In genomic region chr14:39366460-39367386, GRCh38 we compare ENCODE assay signal across 23 cellular contexts.
DNase-seq lines count a peak whose midpoint lies in the region; ATAC-seq and TF ChIP-seq lines count a peak whose summit lies in the region.
"Had no signal": no experiment of that assay in that cellular context is flagged by ENCODE, and none has a peak within 500 bp of the region (broad histone marks: within the 10 kb centered on the region; RNA-seq: fewer than 3 reads in every experiment).

No MANE protein-coding gene starts in this region.

- ATAC-seq in esophagus mucosa = peak; percentile 42
- ATAC-seq: activated CD8-positive, alpha-beta T cell treated with anti-CD3 and anti-CD28 coated beads, Interleukin-2, amount 10 ng/mL, durations not matched to agents 7 days and 5 days; T-cell had no signal

- peak overlapping the region; percentile 41 for H3K27ac ChIP-seq in cardiac muscle cell
- H3K27ac ChIP-seq in colonic mucosa = no peak overlapping the region
- H3K27ac ChIP-seq: sigmoid colon, SJCRH30 had no signal

- DNase-seq in cardiac muscle cell (ENCODE audit: low read depth in 1 of 2, low spot score in 1 of 2) (no peak), cardiac septum (ENCODE audit: low spot score) (no peak), myocyte (ENCODE audit: low read depth) (peak; percentile 91), colonic mucosa (no peak)
- no peak for DNase-seq in activated CD4-positive, alpha-beta T cell treated with anti-CD3 and anti-CD28 coated beads for 48 hours
- no peak for DNase-seq in activated CD8-positive, alpha-beta memory T cell treated with anti-CD3 and anti-CD28 coated beads for 24 hours
- DNase-seq in activated effector memory CD4-positive, alpha-beta T cell treated with anti-CD3 and anti-CD28 coated beads, Interleukin-2, amount 50 U/mL, for 16 hours = no peak
- DNase-seq: activated CD4-positive, CD25-positive, alpha-beta regulatory T cell treated with anti-CD3 and anti-CD28 coated beads, Interleukin-2, amount 50 U/mL, for 72 hours; activated CD8-positive, alpha-beta T cell treated with anti-CD3 and anti-CD28 coated beads, Interleukin-2, amount 10 ng/mL, durations not matched to agents 7 days and 5 days; activated naive CD4-positive, alpha-beta T cell treated with Interleukin-2 at 50 U/mL for 16 hours; activated T-cell treated with anti-CD3 and anti-CD28 coated beads, Interleukin-2, amount 50 U/mL, for 1 hour; GDM1; MV-4-11; NCI-H1694; NCI-H2171 treated with DMSO at 0.1 percent for 48 hours; NCI-H524; NK-92 treated with Interleukin-12 subunit alpha and Interleukin-12 subunit beta, amount 100 ng/mL, for 24 hours; sigmoid colon; SJCRH30; stimulated activated CD4-positive, alpha-beta T cell treated with anti-CD3 and anti-CD28 coated beads, Interleukin-15, amount 100 ng/mL, for 24 hours; stimulated activated CD8-positive, alpha-beta memory T cell treated with anti-CD3 and anti-CD28 coated beads, Interleukin-4, amount 100 ng/mL, for 48 hours; T-cell had no signal

- no peak overlapping the region for H3K4me3 ChIP-seq in cardiac muscle cell
- no peak overlapping the region for H3K4me3 ChIP-seq in colonic mucosa
- H3K4me3 ChIP-seq: sigmoid colon, SJCRH30 had no signal

- no peaks in the 10 kb centered on the region for H3K36me3 ChIP-seq in cardiac muscle cell
- H3K36me3 ChIP-seq in colonic mucosa = no peaks in the 10 kb centered on the region
- H3K36me3 ChIP-seq: SJCRH30 had no signal

- TF ChIP-seq CTCF in cardiac muscle cell (IDR thresholded peaks at IDR 0.05; ENCODE audit: low read depth, low read length) = no peak
- TF ChIP-seq CTCF in colonic mucosa (IDR thresholded peaks at IDR 0.05) = no peak

- no peak overlapping the region for H3K9ac ChIP-seq in colonic mucosa (ENCODE audit: low read depth in 2 of 2, low read length in 2 of 2)

- no peaks in the 10 kb centered on the region for H3K27me3 ChIP-seq in cardiac muscle cell
- H3K27me3 ChIP-seq in colonic mucosa = no peaks in the 10 kb centered on the region
- H3K27me3 ChIP-seq: sigmoid colon, SJCRH30 had no signal

- H3K4me1 ChIP-seq in cardiac muscle cell (ENCODE audit: low read depth) (peaks cover 21% of the 10 kb centered on the region), colonic mucosa (no peaks in the 10 kb centered on the region)
- H3K4me1 ChIP-seq: SJCRH30 had no signal

- intact Hi-C loops in cardiac septum (cut with DNase I) (loop anchor here (5.0 kb wide), 1 partner anchor 259 kb away; no protein-coding TSS in a partner anchor), colonic mucosa (cut with DNase I) (no loop called here)

- H3K9me3 ChIP-seq in cardiac muscle cell (ENCODE audit: low read depth) (no peaks in the 10 kb centered on the region), colonic mucosa (no peaks in the 10 kb centered on the region)
- H3K9me3 ChIP-seq: SJCRH30 had no signal
